ENCODE assay signal across 8 cellular contexts in the genomic region with DNA sequence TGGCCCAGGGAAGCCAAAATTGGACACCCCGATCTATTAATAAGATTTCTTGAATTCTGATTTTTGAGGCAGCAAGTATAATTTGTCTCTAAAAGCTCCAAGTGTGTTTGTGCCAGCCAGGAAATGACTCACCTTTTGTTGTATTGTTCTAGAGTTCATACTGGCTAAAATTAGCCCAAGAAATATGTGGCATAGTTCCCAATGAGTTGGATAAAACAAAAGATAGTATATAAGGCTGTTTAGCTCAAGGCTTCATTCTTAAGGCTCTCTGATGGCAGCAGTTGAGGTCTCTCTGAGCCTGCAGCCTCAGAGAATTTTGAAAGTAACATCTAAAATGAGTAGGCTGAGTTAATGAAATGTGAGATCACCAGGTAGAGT. TPM values are rescaled to one million over a fixed set of nuclear protein-coding genes. Genes with fewer than 3 reads are reported as not detected.
A peak's percentile ranks its signal among the peaks of the same experiment; 100 is the strongest.
DNase-seq lines count a peak whose midpoint lies in the region; ATAC-seq and TF ChIP-seq lines count a peak whose summit lies in the region.

No MANE protein-coding gene starts in this region.

- H3K27ac ChIP-seq in AG04450 (ENCODE audit: low read depth, low read length) (peak overlapping the region; percentile 40), HUES64 (ENCODE audit: low read depth, low read length) (peak overlapping the region; percentile 85), mammary epithelial cell (ENCODE audit: insufficient read depth, low read depth, low read length) (peak overlapping the region; percentile 81), lung (ENCODE audit: low read depth in 1 of 2, low read length in 1 of 2) (peak overlapping the region in 1 of 2 donors; percentile 88)

- no peaks in the 10 kb centered on the region for H4K20me1 ChIP-seq in mammary epithelial cell (ENCODE audit: insufficient read depth, low read length)

- H3K4me1 ChIP-seq in HUES64 (ENCODE audit: insufficient read depth, low read length) = peaks cover 23% of the 10 kb centered on the region
- H3K4me1 ChIP-seq in mammary epithelial cell (ENCODE audit: insufficient read depth, low read length) = peaks cover 68% of the 10 kb centered on the region
- peaks cover 0 to 31% of the 10 kb centered on the region in 2 donors for H3K4me1 ChIP-seq in lung (ENCODE audit: control insufficient read depth in 2 of 2, insufficient read depth in 2 of 2, low read length in 2 of 2)

- peak overlapping the region; percentile 80 for H3K4me2 ChIP-seq in mammary epithelial cell (ENCODE audit: insufficient read depth, low read depth, low read length)

- peak; percentile 47 for DNase-seq in AG04450 (ENCODE audit: low read depth, low spot score)
- peak; percentile 88 for DNase-seq in mammary epithelial cell
- DNase-seq in lung (ENCODE audit: low spot score) = no peak
- no peak for DNase-seq in HEK293T (ENCODE audit: extremely low spot score)
- DNase-seq in stimulated activated CD4-positive, alpha-beta T cell treated with anti-CD3 and anti-CD28 coated beads, Interleukin-12 subunit alpha, Interleukin-12 subunit beta, amount 100 ng/mL, for 4 hours = no peak

- dilution Hi-C loops in mammary epithelial cell (cut with HindIII; ENCODE audit: low sequenced_read_pairs) = no loop called here

- no peak overlapping the region for H2AFZ ChIP-seq in mammary epithelial cell (ENCODE audit: low read depth, low read length)

- H3K79me2 ChIP-seq in mammary epithelial cell (ENCODE audit: insufficient read depth, low read length) = peaks cover 55% of the 10 kb centered on the region

- ATAC-seq in lung (ENCODE audit: insufficient read depth, low FRiP score) (peak; percentile 53), GM21723 (IDR thresholded peaks at IDR 0.05; ENCODE audit: unreplicated experiment) (no peak), GM18873 (IDR thresholded peaks at IDR 0.05; ENCODE audit: low FRiP score, unreplicated experiment) (no peak)

- H3K27me3 ChIP-seq in AG04450 (ENCODE audit: control insufficient read depth, insufficient read depth, low read length) = no peaks in the 10 kb centered on the region
- no peaks in the 10 kb centered on the region for H3K27me3 ChIP-seq in HUES64 (ENCODE audit: insufficient read depth, low read length)
- no peaks in the 10 kb centered on the region for H3K27me3 ChIP-seq in mammary epithelial cell (ENCODE audit: insufficient read depth, low read length)
- no peaks in the 10 kb centered on the region for H3K27me3 ChIP-seq in lung (ENCODE audit: control insufficient read depth, insufficient read depth)

- in situ Hi-C loops in mammary epithelial cell (cut with MboI; ENCODE audit: low sequenced_read_pairs in 2 of 2) = no loop called here

- intact Hi-C loops in mammary epithelial cell (cut with micrococcal nuclease) = loop anchor here (1.0 to 10.0 kb wide), 2 partner anchors 21 to 193 kb away; no protein-coding TSS in a partner anchor

- POLR2A ChIA-PET in AG04450 (lab: Yijun Ruan, JAX) (interaction anchor here (0.6 kb wide), 1 partner anchor 106 kb away, joined by 3 read pairs; no protein-coding TSS in a partner anchor), HEK293T (lab: Yijun Ruan, JAX) (no interaction called here)

- H3K4me3 ChIP-seq in AG04450 (ENCODE audit: low read depth, low read length) (no peak overlapping the region), HUES64 (ENCODE audit: low read length) (no peak overlapping the region), mammary epithelial cell (replicated peaks in 1 of 3; ENCODE audit: insufficient read depth in 1 of 3, low read depth in 2 of 3, low read length in 3 of 3) (peak overlapping the region in 2 of 3 experiments; percentile 1 to 16), lung (no peak overlapping the region)

- no peaks in the 10 kb centered on the region for H3K9me3 ChIP-seq in AG04450 (ENCODE audit: control insufficient read depth, insufficient read depth, low read length)
- no peaks in the 10 kb centered on the region for H3K9me3 ChIP-seq in HUES64 (ENCODE audit: insufficient read depth, low read depth, low read length)
- no peaks in the 10 kb centered on the region for H3K9me3 ChIP-seq in mammary epithelial cell (replicated peaks; ENCODE audit: insufficient read depth, low read length)
- H3K9me3 ChIP-seq in lung (ENCODE audit: control insufficient read depth in 2 of 2, insufficient read depth in 1 of 2, low read length in 1 of 2) = no peaks in the 10 kb centered on the region

- H3K36me3 ChIP-seq in HUES64 (ENCODE audit: insufficient read depth, low read length) (peaks cover 96% of the 10 kb centered on the region), mammary epithelial cell (ENCODE audit: insufficient read depth, low read length) (peaks cover 30% of the 10 kb centered on the region), lung (ENCODE audit: control insufficient read depth in 2 of 2, insufficient read depth in 2 of 2, low read length in 2 of 2) (peaks cover 20 to 32% of the 10 kb centered on the region in 2 donors)

- 98% methylated on average over 1 of the region's 1 CpG for WGBS in HUES64
- WGBS in mammary epithelial cell (ENCODE audit: low coverage, missing lambda C conversion rate) = 14% methylated on average over 1 of the region's 1 CpG
- WGBS in lung, 2 donors = 50 to 70% methylated on average over 1 of the region's 1 CpG

- CTCF ChIA-PET in AG04450 (lab: Charles Lee) = interaction anchor here (0.6 to 1.4 kb wide), 5 partner anchors 14 to 192 kb away, joined by 3 to 4 read pairs (median 3); no protein-coding TSS in a partner anchor
- CTCF ChIA-PET in mammary epithelial cell (lab: Charles Lee; ENCODE audit: low non-redundant PET) = interaction anchor here (0.6 to 1.5 kb wide), 2 partner anchors 14 to 121 kb away, joined by 3 to 5 read pairs; no protein-coding TSS in a partner anchor
- CTCF ChIA-PET in HEK293T (lab: Yijun Ruan, JAX) = no interaction called here

- TF ChIP-seq CTCF in AG04450 (IDR thresholded peaks at IDR 0.05; ENCODE audit: low read depth, low read length) = no peak
- no peak for TF ChIP-seq CTCF in mammary epithelial cell (conservative IDR thresholded peaks at IDR 0.05 in 1 of 2, IDR thresholded peaks at IDR 0.05 in 1 of 2; ENCODE audit: extremely low read depth in 1 of 2, insufficient read depth in 1 of 2, low read depth in 1 of 2, low read length in 2 of 2)
- no peak for TF ChIP-seq CTCF in lung (IDR thresholded peaks at IDR 0.05; ENCODE audit: control extremely low read depth, extremely low read depth)

- BruUV-seq in mammary epithelial cell (replicated peaks; lab: Mats Ljungman, UMichigan) = no TSS peak

- peak overlapping the region; percentile 39; the same call in 1 of the 2 replicates for H3K9ac ChIP-seq in HUES64 (ENCODE audit: low read depth, low read length)
- peak overlapping the region; percentile 50 for H3K9ac ChIP-seq in mammary epithelial cell (ENCODE audit: insufficient read depth, low read length)

TF ChIP-seq in HEK293T, 16 proteins besides CTCF, POLR2A, EP300 and RAD21:
- TF ChIP-seq FOXM1 (IDR thresholded peaks at IDR 0.05; ENCODE audit: borderline replicate concordance) (no peak), SP1 (IDR thresholded peaks at IDR 0.05) (no peak), L3MBTL2 (conservative IDR thresholded peaks at IDR 0.05) (no peak), NFRKB (IDR thresholded peaks at IDR 0.05) (no peak), BHLHE40 (IDR thresholded peaks at IDR 0.05; ENCODE audit: borderline replicate concordance) (no peak)
- TF ChIP-seq, protein P1, sequence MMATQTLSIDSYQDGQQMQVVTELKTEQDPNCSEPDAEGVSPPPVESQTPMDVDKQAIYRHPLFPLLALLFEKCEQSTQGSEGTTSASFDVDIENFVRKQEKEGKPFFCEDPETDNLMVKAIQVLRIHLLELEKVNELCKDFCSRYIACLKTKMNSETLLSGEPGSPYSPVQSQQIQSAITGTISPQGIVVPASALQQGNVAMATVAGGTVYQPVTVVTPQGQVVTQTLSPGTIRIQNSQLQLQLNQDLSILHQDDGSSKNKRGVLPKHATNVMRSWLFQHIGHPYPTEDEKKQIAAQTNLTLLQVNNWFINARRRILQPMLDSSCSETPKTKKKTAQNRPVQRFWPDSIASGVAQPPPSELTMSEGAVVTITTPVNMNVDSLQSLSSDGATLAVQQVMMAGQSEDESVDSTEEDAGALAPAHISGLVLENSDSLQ (IDR thresholded peaks at IDR 0.05) = no peak
TF ChIP-seq in HEK293T: peak in this region for 0.

RNA-seq across cellular contexts. Expression of a gene that starts 21.6 kb away (rescaled TPM):
- polyA plus RNA-seq in AG04450 (2011; rRNA removed) = 35.1 and 37.0 TPM in 2 replicates
- 43.3 and 50.3 TPM in 2 replicates for polyA minus RNA-seq in AG04450 (2011; rRNA and poly(A)+ RNA removed)
- polyA plus RNA-seq in HUES64 (2013, experiment 1 of 2) = 14.9 TPM
- 17.4 TPM for polyA plus RNA-seq in HUES64 (2013, experiment 2 of 2)
- 10 to 100 TPM; 46.7 to 60.0 TPM for total RNA-seq in mammary epithelial cell
- 35.5 TPM for polyA plus RNA-seq in mammary epithelial cell
- 88.9 TPM for polyA minus RNA-seq in mammary epithelial cell
- 10 to 100 TPM; 39.1 to 42.3 TPM for total RNA-seq in lung
- 10 to 100 TPM; 22.3 to 22.6 TPM for polyA plus RNA-seq in lung

RNA-seq across cellular contexts. Expression of a gene that starts 21.7 kb away (rescaled TPM):
- polyA plus RNA-seq in AG04450 (2011; rRNA removed) (6.5 and 6.7 TPM in 2 replicates), mammary epithelial cell (4.1 TPM), lung (1 to 10 TPM; 3.0 to 3.9 TPM)
- polyA minus RNA-seq in AG04450 (2011; rRNA and poly(A)+ RNA removed) = 7.8 and 10.2 TPM in 2 replicates
- 2.6 TPM for polyA plus RNA-seq in HUES64 (2013, experiment 1 of 2)
- 3.8 TPM for polyA plus RNA-seq in HUES64 (2013, experiment 2 of 2)
- total RNA-seq in mammary epithelial cell (1 to 10 TPM; 5.8 to 6.0 TPM), lung (1 to 10 TPM; 4.5 to 5.0 TPM)
- 5.5 TPM for polyA minus RNA-seq in mammary epithelial cell

Comparison
In these comparisons a context has a peak if more than half of its experiments do, and no peak if none do; other contexts are left out.
1. DNase-seq: peak in AG04450 (single experiment) and mammary epithelial cell (single experiment); none in lung (single experiment), HEK293T (single experiment) and stimulated activated CD4-positive, alpha-beta T cell treated with anti-CD3 and anti-CD28 coated beads, Interleukin-12 subunit alpha, Interleukin-12 subunit beta, amount 100 ng/mL, for 4 hours (single experiment).
2. H3K4me3 ChIP-seq: peak in mammary epithelial cell (2 of 3); none in AG04450 (single experiment), HUES64 (single experiment) and lung (single experiment).